ENCODE assay signal across 34 cellular contexts in the genomic region with DNA sequence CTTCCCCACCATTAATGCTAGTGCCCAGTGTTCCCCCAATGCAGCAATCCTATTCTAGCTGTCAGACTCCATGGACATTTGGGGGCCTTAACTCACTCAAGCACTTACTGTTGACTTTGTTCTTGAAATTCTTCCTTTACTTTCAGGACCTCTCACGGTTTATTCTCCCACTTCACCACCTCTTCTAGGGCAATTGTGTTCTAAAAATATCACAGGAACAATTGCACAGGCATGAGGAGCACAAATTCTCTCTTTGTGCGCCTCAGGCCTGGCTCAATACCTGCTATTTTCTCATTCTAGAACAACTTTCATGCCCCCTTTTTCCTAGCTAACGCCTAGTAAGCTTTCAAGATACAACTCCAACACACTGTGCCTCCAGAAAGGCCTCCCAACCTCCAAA. TPM values are rescaled to one million over a fixed set of nuclear protein-coding genes. Genes with fewer than 3 reads are reported as not detected.
"Had no signal": no experiment of that assay in that cellular context is flagged by ENCODE, and none has a peak within 500 bp of the region (broad histone marks: within the 10 kb centered on the region; RNA-seq: fewer than 3 reads in every experiment).

No MANE protein-coding gene starts in this region.

- H3K36me3 Mint-ChIP-seq: activated naive CD4-positive, alpha-beta T cell treated with anti-CD3 and anti-CD28 coated beads, Interleukin-2, amount 50 U/mL, for 72 hours; IgD-negative memory B cell had no signal

- H3K4me1 ChIP-seq: adrenal gland, body of pancreas, breast epithelium had no signal

- ATAC-seq: activated CD8-positive, alpha-beta T cell treated with anti-CD3 and anti-CD28 coated beads, Interleukin-2, amount 10 ng/mL, durations not matched to agents 7 days and 5 days; activated naive CD4-positive, alpha-beta T cell treated with anti-CD3 and anti-CD28 coated beads, Interleukin-2, amount 50 U/mL, for 72 hours; activated T-cell treated with anti-CD3 and anti-CD28 coated beads, Interleukin-2, amount 50 U/mL, for 4 hours; body of pancreas; PC-3 had no signal

- H3K4me3 Mint-ChIP-seq: activated CD8-positive, alpha-beta T cell treated with anti-CD3 and anti-CD28 coated beads, Interleukin-2, amount 10 ng/mL, durations not matched to agents 7 days and 5 days; activated naive CD4-positive, alpha-beta T cell treated with anti-CD3 and anti-CD28 coated beads for 36 hours; activated T-cell treated with anti-CD3 and anti-CD28 coated beads, Interleukin-2, amount 50 U/mL, for 4 hours; activated T-helper 1 cell treated with anti-CD3 and anti-CD28 coated beads, Interleukin-12 subunit alpha, Interleukin-12 subunit beta, Interleukin-2, Interleukin-4 antibody, amounts not matched to agents 30 ng/mL and 10 ng/mL and 1 ng/mL, durations not matched to agents 14 hours and 24 hours and 36 hours; IgD-negative memory B cell had no signal

- H3K9me3 ChIP-seq: adrenal gland, body of pancreas, breast epithelium, Peyer's patch had no signal

- H3K27ac Mint-ChIP-seq: activated CD8-positive, alpha-beta T cell treated with anti-CD3 and anti-CD28 coated beads, Interleukin-2, amount 10 ng/mL, durations not matched to agents 7 days and 5 days; activated naive CD4-positive, alpha-beta T cell treated with anti-CD3 and anti-CD28 coated beads for 36 hours; activated naive CD4-positive, alpha-beta T cell treated with anti-CD3 and anti-CD28 coated beads, Interleukin-2, amount 50 U/mL, for 72 hours; activated T-helper 1 cell treated with anti-CD3 and anti-CD28 coated beads, Interleukin-12 subunit alpha, Interleukin-12 subunit beta, Interleukin-2, Interleukin-4 antibody, amounts not matched to agents 30 ng/mL and 10 ng/mL and 1 ng/mL, durations not matched to agents 14 hours and 24 hours and 36 hours; IgD-negative memory B cell had no signal

- H3K36me3 ChIP-seq: adrenal gland, breast epithelium, Peyer's patch, WERI-Rb-1 had no signal

- H3K27ac ChIP-seq: adrenal gland, body of pancreas, breast epithelium, Peyer's patch, SK-N-MC, WERI-Rb-1 had no signal

- H3K27me3 ChIP-seq: adrenal gland, body of pancreas, breast epithelium, Peyer's patch had no signal

- H3K4me3 ChIP-seq: adrenal gland, body of pancreas, breast epithelium, Peyer's patch, SK-N-MC had no signal

- H3K9me3 Mint-ChIP-seq: activated naive CD4-positive, alpha-beta T cell treated with anti-CD3 and anti-CD28 coated beads for 36 hours; activated naive CD4-positive, alpha-beta T cell treated with anti-CD3 and anti-CD28 coated beads, Interleukin-2, amount 50 U/mL, for 72 hours; activated T-cell treated with anti-CD3 and anti-CD28 coated beads, Interleukin-2, amount 50 U/mL, for 4 hours; activated T-helper 1 cell treated with anti-CD3 and anti-CD28 coated beads, Interleukin-12 subunit alpha, Interleukin-12 subunit beta, Interleukin-2, Interleukin-4 antibody, amounts not matched to agents 30 ng/mL and 10 ng/mL and 1 ng/mL, durations not matched to agents 14 hours and 24 hours and 36 hours; IgD-negative memory B cell had no signal

- DNase-seq: activated CD4-positive, alpha-beta T cell treated with anti-CD3 and anti-CD28 coated beads for 1 hour; activated CD4-positive, alpha-beta T cell treated with anti-CD3 and anti-CD28 coated beads for 48 hours; activated CD4-positive, alpha-beta T cell treated with anti-CD3 and anti-CD28 coated beads, Interleukin-2, amount 50 U/mL, for 48 hours; activated CD4-positive, CD25-positive, alpha-beta regulatory T cell; activated CD8-positive, alpha-beta memory T cell treated with anti-CD3 and anti-CD28 coated beads, Interleukin-2, amount 50 U/mL, for 4 hours; activated CD8-positive, alpha-beta T cell treated with anti-CD3 and anti-CD28 coated beads, Interleukin-2, amount 10 ng/mL, durations not matched to agents 7 days and 5 days; activated gamma-delta T cell treated with Interleukin-2 at 50 U/mL for 16 hours; activated naive CD4-positive, alpha-beta T cell treated with anti-CD3 and anti-CD28 coated beads for 36 hours; activated T-cell treated with anti-CD3 and anti-CD28 coated beads for 4 hours; activated T-cell treated with anti-CD3 and anti-CD28 coated beads, Interleukin-2, amount 50 U/mL, for 4 hours; adrenal gland; body of pancreas; Karpas-422; KBM-7; NCI-H1105; NCI-H1417 treated with DMSO at 0.1 percent for 48 hours; NCI-H187 treated with DMSO at 0.1 percent for 48 hours; NCI-H2081; NCI-H510A; NCI-H526; NCI-H748 treated with DMSO at 0.1 percent for 48 hours; NK-92 treated with Interleukin-12 subunit alpha and Interleukin-12 subunit beta, amount 100 ng/mL, for 24 hours; PC-3; Peyer's patch; RPMI8226; T1000; WERI-Rb-1 had no signal

- H3K4me1 Mint-ChIP-seq: IgD-negative memory B cell had no signal

RNA-seq across cellular contexts. Expression of a gene that starts 7.3 kb away (rescaled TPM):
- total RNA-seq: activated CD8-positive, alpha-beta T cell treated with anti-CD3 and anti-CD28 coated beads, Interleukin-2, amount 10 ng/mL, durations not matched to agents 7 days and 5 days; activated naive CD4-positive, alpha-beta T cell treated with anti-CD3 and anti-CD28 coated beads for 36 hours; activated naive CD4-positive, alpha-beta T cell treated with anti-CD3 and anti-CD28 coated beads, Interleukin-2, amount 50 U/mL, for 72 hours; activated T-cell treated with anti-CD3 and anti-CD28 coated beads, Interleukin-2, amount 50 U/mL, for 4 hours; activated T-helper 1 cell treated with anti-CD3 and anti-CD28 coated beads, Interleukin-12 subunit alpha, Interleukin-12 subunit beta, Interleukin-2, Interleukin-4 antibody, amounts not matched to agents 30 ng/mL and 10 ng/mL and 1 ng/mL, durations not matched to agents 14 hours and 24 hours and 36 hours; body of pancreas; T-helper 1 cell treated with Interleukin-12 subunit alpha and Interleukin-12 subunit beta and Interleukin-4 antibody, amounts not matched to agents 30 ng/mL and 1 ng/mL, for 36 hours; T-helper 2 cell treated with Interferon-gamma antibody and Interleukin-4, amounts not matched to agents 100 ng/mL and 5 ng/mL, for 36 hours had no signal
- polyA plus RNA-seq: IgD-negative memory B cell had no signal
